9 cellular contexts compared by ENCODE assay signal in genomic region chr3:22960326-22960984, GRCh38.
DNase-seq lines count a peak whose midpoint lies in the region; ATAC-seq, FAIRE-seq and TF ChIP-seq lines count a peak whose summit lies in the region.
"Had no signal": no experiment of that assay in that cellular context is flagged by ENCODE, and none has a peak within 500 bp of the region (broad histone marks: within the 10 kb centered on the region; RNA-seq: fewer than 3 reads in every experiment).

No MANE protein-coding gene starts in this region.

- TF ChIP-seq EP300 in A549 (IDR thresholded peaks at IDR 0.05): no peak

- no peaks in the 10 kb centered on the region for H3K36me3 Mint-ChIP-seq in T-helper 2 cell treated with Interferon-gamma antibody and Interleukin-4, amounts not matched to agents 5 μg/mL and 100 μg/mL, for 36 hours (ENCODE audit: low read depth)

- TF ChIP-seq RAD21 in A549 (conservative IDR thresholded peaks at IDR 0.05 in 1 of 2, IDR thresholded peaks at IDR 0.05 in 1 of 2): peak; percentile 82

- H2BK120ac ChIP-seq in mesendoderm (ENCODE audit: low read depth, low read length): no peak overlapping the region

- H3K4me3 ChIP-seq in A549 (no peak overlapping the region), mesendoderm (ENCODE audit: low read length) (no peak overlapping the region)

- POLR2A ChIA-PET in A549 (lab: Yijun Ruan, JAX): no interaction called here

- TF ChIP-seq CTCF in A549 (IDR thresholded peaks at IDR 0.05) (peak; percentile 88), GM10266 (IDR thresholded peaks at IDR 0.05; ENCODE audit: control insufficient read depth, insufficient read depth, low read depth, missing control alignments) (peak; percentile 86)

- H2AK5ac ChIP-seq in mesendoderm (ENCODE audit: low read length): no peak overlapping the region

- H3K4me1 Mint-ChIP-seq in T-helper 2 cell treated with Interferon-gamma antibody and Interleukin-4, amounts not matched to agents 5 μg/mL and 100 μg/mL, for 36 hours (ENCODE audit: low read depth): no peaks in the 10 kb centered on the region

- no peak overlapping the region for H2BK5ac ChIP-seq in mesendoderm (ENCODE audit: low read length)

- H3K18ac ChIP-seq in mesendoderm (ENCODE audit: low read length): no peak overlapping the region

- ATAC-seq in A549 (peak in 1 of 2 experiments; percentile 73; a peak in 3 of 6 replicates), HG02870 (IDR thresholded peaks at IDR 0.05; ENCODE audit: unreplicated experiment) (peak; percentile 26), GM19324 (IDR thresholded peaks at IDR 0.05; ENCODE audit: low FRiP score, unreplicated experiment) (no peak)

- H3K4me2 ChIP-seq in A549 (peak overlapping the region; percentile 60), mesendoderm (ENCODE audit: low read length) (no peak overlapping the region)

- no peaks in the 10 kb centered on the region for H3K79me2 ChIP-seq in mesendoderm (ENCODE audit: control insufficient read depth, insufficient read depth, low read length)

- DNase-seq in A549 (ENCODE audit: low read depth in 1 of 2, low spot score in 1 of 2): peak; percentile 27 to 49
- peak; percentile 31 for DNase-seq in GM10266 (ENCODE audit: extremely low spot score)
- peak; percentile 8 to 40 for DNase-seq in NOMO-1 (lab: John Stamatoyannopoulos, UW; ENCODE audit: unreplicated experiment in 2 of 2)
- DNase-seq in dermis microvascular lymphatic vessel endothelial cell (ENCODE audit: low read depth in 2 of 2): peak; percentile 45 to 49
- DNase-seq in mesendoderm: peak; percentile 31
- DNase-seq in T-helper 2 cell treated with Interferon-gamma antibody and Interleukin-4, amounts not matched to agents 5 μg/mL and 100 μg/mL, for 36 hours (ENCODE audit: low spot score): no peak

- H3K56ac ChIP-seq in mesendoderm (ENCODE audit: low read length): no peak overlapping the region

- no peak for TF ChIP-seq POLR2A in A549 (IDR thresholded peaks at IDR 0.05; ENCODE audit: low read length)

- no peak overlapping the region for H3K4me3 Mint-ChIP-seq in T-helper 2 cell treated with Interferon-gamma antibody and Interleukin-4, amounts not matched to agents 5 μg/mL and 100 μg/mL, for 36 hours

- no peaks in the 10 kb centered on the region for H3K27me3 ChIP-seq in mesendoderm (ENCODE audit: insufficient read depth, low read length, poor library complexity)

- H3K36me3 ChIP-seq in mesendoderm (ENCODE audit: control insufficient read depth, insufficient read depth, low read length): no peaks in the 10 kb centered on the region

- no peak overlapping the region for H3K27ac ChIP-seq in A549
- H3K27ac ChIP-seq in mesendoderm (ENCODE audit: low read depth, low read length): no peak overlapping the region
- H3K27ac ChIP-seq: epithelial cell of prostate had no signal

- WGBS in A549 (ENCODE audit: missing lambda C conversion rate): 13% methylated on average over 7 of the region's 7 CpGs
- no CpG with 5 or more reads among the region's 7 CpGs for WGBS in mesendoderm (ENCODE audit: extremely low coverage, insufficient coverage, low lambda C conversion rate)

- H2BK15ac ChIP-seq in mesendoderm (replicated peaks; ENCODE audit: low read depth): no peak overlapping the region

- H3K4ac ChIP-seq in mesendoderm (ENCODE audit: low read depth, low read length): no peak overlapping the region

- CTCF ChIA-PET in A549 (lab: Yijun Ruan, JAX): interaction anchor here (0.7 to 2.1 kb wide), 10 partner anchors 8 to 397 kb away, joined by 3 to 11 read pairs (median 4); no protein-coding TSS in a partner anchor

- no peak overlapping the region for H3K9ac ChIP-seq in mesendoderm (ENCODE audit: low read length)

- H3K9me3 Mint-ChIP-seq in T-helper 2 cell treated with Interferon-gamma antibody and Interleukin-4, amounts not matched to agents 5 μg/mL and 100 μg/mL, for 36 hours: no peaks in the 10 kb centered on the region

- H4K5ac ChIP-seq in mesendoderm (ENCODE audit: low read length): no peak overlapping the region

- no peak overlapping the region for H4K8ac ChIP-seq in mesendoderm (ENCODE audit: low read depth, low read length)

- FAIRE-seq in A549 (lab: Jason Lieb, UNC): no peak

- H3K27me3 Mint-ChIP-seq in T-helper 2 cell treated with Interferon-gamma antibody and Interleukin-4, amounts not matched to agents 5 μg/mL and 100 μg/mL, for 36 hours (ENCODE audit: low read depth): no peaks in the 10 kb centered on the region

- no peak overlapping the region for H3K23ac ChIP-seq in mesendoderm (ENCODE audit: low read length)

- H3K27ac Mint-ChIP-seq in T-helper 2 cell treated with Interferon-gamma antibody and Interleukin-4, amounts not matched to agents 5 μg/mL and 100 μg/mL, for 36 hours: no peak overlapping the region

- no peaks in the 10 kb centered on the region for H3K9me3 ChIP-seq in A549

- H3K79me1 ChIP-seq in mesendoderm (ENCODE audit: low read length): no peaks in the 10 kb centered on the region

- no peaks in the 10 kb centered on the region for H3K4me1 ChIP-seq in A549
- H3K4me1 ChIP-seq in mesendoderm (ENCODE audit: control insufficient read depth, low read depth, low read length): no peaks in the 10 kb centered on the region

TF ChIP-seq in A549, 52 proteins besides CTCF, POLR2A, EP300 and RAD21:
- TF ChIP-seq SMC3 (IDR thresholded peaks at IDR 0.05) (peak; percentile 80), CEBPB (IDR thresholded peaks at IDR 0.05) (0 out of 4 replicates have a peak, but pooled peaks of 1 of the 2 experiments have one; percentile 22), RARB (CRISPR knock-in tag; IDR thresholded peaks at IDR 0.05) (no peak)
